ENCODE assay signal across 20 cellular contexts in genomic region chr22:35379146-35379993, GRCh38. TPM values are rescaled to one million over a fixed set of nuclear protein-coding genes. Genes with fewer than 3 reads are reported as not detected.
DNase-seq lines count a peak whose midpoint lies in the region; TF ChIP-seq lines count a peak whose summit lies in the region.
"Had no signal": no experiment of that assay in that cellular context is flagged by ENCODE, and none has a peak within 500 bp of the region (broad histone marks: within the 10 kb centered on the region; RNA-seq: fewer than 3 reads in every experiment).

No MANE protein-coding gene starts in this region.

- H3K27ac Mint-ChIP-seq in endothelial cell (ENCODE audit: unreplicated experiment) = peak overlapping the region; percentile 67
- H3K27ac Mint-ChIP-seq: activated CD8-positive, alpha-beta T cell treated with anti-CD3 and anti-CD28 coated beads, Interleukin-2, amount 10 ng/mL, durations not matched to agents 7 days and 5 days; activated T-helper 2 cell treated with anti-CD3 and anti-CD28 coated beads, Interferon-gamma antibody, Interleukin-2, Interleukin-4, amounts not matched to agents 10 μg/mL and 5 μg/mL and 100 μg/mL, durations not matched to agents 14 hours and 24 hours and 36 hours had no signal

- no peaks in the 10 kb centered on the region for H3K36me3 Mint-ChIP-seq in endothelial cell (ENCODE audit: low read depth, unreplicated experiment)

- no peak for DNase-seq in endothelial cell (ENCODE audit: low spot score)
- DNase-seq in tibial nerve (ENCODE audit: low spot score in 2 of 2) = no peak
- DNase-seq in DMS114 treated with DMSO at 0.1 percent for 48 hours (lab: John Stamatoyannopoulos, UW; ENCODE audit: unreplicated experiment) = no peak
- DNase-seq in NCI-H1048 (lab: John Stamatoyannopoulos, UW) = no peak
- no peak for DNase-seq in uterus
- DNase-seq: activated CD8-positive, alpha-beta T cell treated with anti-CD3 and anti-CD28 coated beads, Interleukin-2, amount 10 ng/mL, durations not matched to agents 7 days and 5 days; anterior cingulate cortex; KBM-7; left cardiac atrium; NCI-H1436 treated with DMSO at 0.1 percent for 48 hours; NCI-H524; PC-3; sigmoid colon; stimulated activated naive B cell treated with anti-CD40 and anti-IgM and Interleukin-4, amounts not matched to agents 10 μg/mL and 1 μg/mL and 100 μg/mL, for 72 hours had no signal

- peaks cover 44% of the 10 kb centered on the region for H3K4me1 Mint-ChIP-seq in endothelial cell (ENCODE audit: unreplicated experiment)

- 0 out of 2 replicates have a peak, but pooled peaks cover 6% of the 10 kb centered on the region for H3K27me3 ChIP-seq in HUES64 (ENCODE audit: insufficient read depth, low read length)
- no peaks in the 10 kb centered on the region for H3K27me3 ChIP-seq in mucosa of rectum (ENCODE audit: control insufficient read depth in 2 of 2, insufficient read depth in 2 of 2, low read length in 2 of 2)
- H3K27me3 ChIP-seq in tibial nerve = no peaks in the 10 kb centered on the region
- no peaks in the 10 kb centered on the region for H3K27me3 ChIP-seq in uterus
- H3K27me3 ChIP-seq: sigmoid colon had no signal

- TF ChIP-seq EP300 in tibial nerve (IDR thresholded peaks at IDR 0.05) = no peak

- peak overlapping the region; percentile 95 for H3K27ac ChIP-seq in HUES64 (ENCODE audit: low read depth, low read length)
- peak overlapping the region; percentile 81 to 87 for H3K27ac ChIP-seq in mucosa of rectum (ENCODE audit: low read depth in 2 of 2, low read length in 2 of 2)
- peak overlapping the region in 3 of 4 donors; percentile 58 to 90 (median 89) for H3K27ac ChIP-seq in tibial nerve
- H3K27ac ChIP-seq in uterus = no peak overlapping the region
- H3K27ac ChIP-seq: BLaER1 had no signal

- TF ChIP-seq POLR2A in tibial nerve (IDR thresholded peaks at IDR 0.05) (no peak), uterus (IDR thresholded peaks at IDR 0.05) (no peak)

- H3K27me3 Mint-ChIP-seq in endothelial cell (ENCODE audit: unreplicated experiment) = peaks cover 7% of the 10 kb centered on the region

- TF ChIP-seq CTCF in endothelial cell (IDR thresholded peaks at IDR 0.05; ENCODE audit: unreplicated experiment) = no peak
- TF ChIP-seq CTCF in tibial nerve (IDR thresholded peaks at IDR 0.05) = no peak
- TF ChIP-seq CTCF in uterus (IDR thresholded peaks at IDR 0.05) = no peak

- H3K36me3 ChIP-seq in HUES64 (ENCODE audit: insufficient read depth, low read length) (peaks cover 10% of the 10 kb centered on the region; the same call in 1 of the 2 replicates), mucosa of rectum (ENCODE audit: control insufficient read depth in 2 of 2, insufficient read depth in 2 of 2, low read length in 2 of 2) (peaks cover 6 to 8% of the 10 kb centered on the region in 2 donors), tibial nerve (no peaks in the 10 kb centered on the region), uterus (no peaks in the 10 kb centered on the region)
- H3K36me3 ChIP-seq: BLaER1, sigmoid colon had no signal

- H3K9ac ChIP-seq in HUES64 (ENCODE audit: low read depth, low read length) (no peak overlapping the region), mucosa of rectum (ENCODE audit: low read depth in 1 of 2, low read length in 2 of 2) (peak overlapping the region in 1 of 2 donors; percentile 26)
- H3K9ac ChIP-seq: BLaER1 had no signal

- H3K4me3 ChIP-seq in HUES64 (ENCODE audit: low read length) (no peak overlapping the region), mucosa of rectum (ENCODE audit: low read length in 2 of 2) (peak overlapping the region in 1 of 2 donors; percentile 41), tibial nerve (no peak overlapping the region), uterus (no peak overlapping the region)
- H3K4me3 ChIP-seq: BLaER1, coronary artery, sigmoid colon had no signal

- H3K4me3 Mint-ChIP-seq in endothelial cell (ENCODE audit: unreplicated experiment) = peak overlapping the region; percentile 42
- H3K4me3 Mint-ChIP-seq: activated CD8-positive, alpha-beta T cell treated with anti-CD3 and anti-CD28 coated beads, Interleukin-2, amount 10 ng/mL, durations not matched to agents 7 days and 5 days had no signal

- intact Hi-C loops in uterus (cut with DNase I; ENCODE audit: low total_unique reads) = no loop called here

- no peaks in the 10 kb centered on the region for H3K9me3 ChIP-seq in HUES64 (ENCODE audit: insufficient read depth, low read depth, low read length)
- no peaks in the 10 kb centered on the region for H3K9me3 ChIP-seq in mucosa of rectum (ENCODE audit: control insufficient read depth in 2 of 2, low read length in 2 of 2)
- H3K9me3 ChIP-seq in tibial nerve = no peaks in the 10 kb centered on the region
- no peaks in the 10 kb centered on the region for H3K9me3 ChIP-seq in uterus
- H3K9me3 ChIP-seq: BLaER1, sigmoid colon had no signal

- H3K4me1 ChIP-seq in HUES64 (ENCODE audit: insufficient read depth, low read length) (peaks cover 52% of the 10 kb centered on the region), mucosa of rectum (ENCODE audit: control insufficient read depth in 2 of 2, insufficient read depth in 2 of 2, low read length in 2 of 2) (peaks cover 46 to 47% of the 10 kb centered on the region in 2 donors), tibial nerve (peaks cover 0 to 61% (median 28%) of the 10 kb centered on the region in 4 donors), uterus (no peaks in the 10 kb centered on the region)

- WGBS in HUES64 = 78% methylated on average over 10 of the region's 10 CpGs
- WGBS in tibial nerve, 2 donors = 83 to 88% methylated on average over 10 of the region's 10 CpGs

- no peaks in the 10 kb centered on the region for H3K9me3 Mint-ChIP-seq in endothelial cell (ENCODE audit: unreplicated experiment)
- H3K9me3 Mint-ChIP-seq: activated T-helper 2 cell treated with anti-CD3 and anti-CD28 coated beads, Interferon-gamma antibody, Interleukin-2, Interleukin-4, amounts not matched to agents 10 μg/mL and 5 μg/mL and 100 μg/mL, durations not matched to agents 14 hours and 24 hours and 36 hours; stimulated activated naive B cell treated with anti-CD40 and anti-IgM and Interleukin-4, amounts not matched to agents 10 μg/mL and 1 μg/mL and 100 μg/mL, for 72 hours had no signal

RNA-seq across cellular contexts. Expression of gene HMOX1, which starts 1.5 kb away (rescaled TPM):
- polyA plus RNA-seq in HUES64 (2013, experiment 1 of 2) = 18.9 TPM
- polyA plus RNA-seq in HUES64 (2013, experiment 2 of 2) = 15.0 TPM
- total RNA-seq in endothelial cell (ENCODE audit: unreplicated experiment) = 17.5 TPM
- 10 to 100 TPM in 3 of 4 donors, 1 to 10 TPM in 1; 7.5 to 53.7 (median 19.0) TPM for total RNA-seq in tibial nerve
- total RNA-seq in uterus = 10 to 100 TPM in 1 of 4 donors, 1 to 10 TPM in 2, under 1 TPM in 1; 0.51 to 13.8 (median 8.5) TPM
- polyA plus RNA-seq: neural cell had no signal

RNA-seq across cellular contexts. Expression of gene MCM5, which starts 20.6 kb away (rescaled TPM):
- 173 TPM for polyA plus RNA-seq in HUES64 (2013, experiment 1 of 2)
- 128 TPM for polyA plus RNA-seq in HUES64 (2013, experiment 2 of 2)
- total RNA-seq in endothelial cell (ENCODE audit: unreplicated experiment) = 80.9 TPM
- total RNA-seq in tibial nerve = 10 to 100 TPM; 19.8 to 25.3 (median 22.4) TPM
- 10 to 100 TPM; 15.9 to 60.6 (median 40.3) TPM for total RNA-seq in uterus

Comparison
In these comparisons a context has a peak if more than half of its experiments do, and no peak if none do; other contexts are left out.
1. H3K27ac ChIP-seq: peak in HUES64 (single experiment), mucosa of rectum (2 of 2) and tibial nerve (3 of 4); none in uterus (0 of 2).